In the genomic region with DNA sequence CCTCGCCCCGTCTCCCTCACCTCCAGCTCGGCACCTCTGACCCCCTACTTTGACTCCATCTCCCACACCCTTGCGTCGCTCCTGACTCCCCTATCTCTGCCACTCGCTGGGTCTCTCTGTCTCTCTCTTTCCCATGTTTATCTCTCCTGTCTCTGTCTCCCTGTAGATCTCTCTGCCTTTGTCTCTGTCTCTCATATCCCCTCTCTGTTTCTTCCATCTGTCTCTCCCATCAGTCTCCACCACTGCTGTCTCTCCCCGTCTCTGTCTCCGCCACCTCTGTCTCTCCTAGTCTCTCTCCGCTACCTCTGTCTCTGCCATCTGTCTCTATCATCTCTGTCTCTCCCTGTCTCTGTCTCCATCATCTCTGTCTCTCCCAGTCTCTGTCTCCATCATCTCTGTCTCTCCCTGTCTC, we compare ENCODE assay signal across 8 cellular contexts. TPM values are rescaled to one million over a fixed set of nuclear protein-coding genes. Genes with fewer than 3 reads are reported as not detected.
DNase-seq lines count a peak whose midpoint lies in the region; ATAC-seq and TF ChIP-seq lines count a peak whose summit lies in the region.

No MANE protein-coding gene starts in this region.

- H3K27ac Mint-ChIP-seq in naive thymus-derived CD8-positive, alpha-beta T cell, result peak overlapping the region in 8 of 10 donors; percentile 76 to 97 (median 90)

- intact Hi-C loops in colonic mucosa (cut with DNase I), result loop anchor here (5.0 kb wide), 1 partner anchor 96 kb away; no protein-coding TSS in a partner anchor

- no peaks in the 10 kb centered on the region for H3K36me3 ChIP-seq in colonic mucosa

- H3K9me3 Mint-ChIP-seq in naive thymus-derived CD8-positive, alpha-beta T cell, result no peaks in the 10 kb centered on the region

- peak overlapping the region; percentile 24 for H3K4me3 ChIP-seq in Jurkat, Clone E6-1 (ENCODE audit: low read length)
- peak overlapping the region; percentile 5 for H3K4me3 ChIP-seq in colonic mucosa

- H3K27me3 Mint-ChIP-seq in naive thymus-derived CD8-positive, alpha-beta T cell, result peaks cover 0 to 8% (median 0%) of the 10 kb centered on the region in 5 donors

- H3K4me1 ChIP-seq in colonic mucosa, result peaks cover 5% of the 10 kb centered on the region

- H3K4me1 Mint-ChIP-seq in naive thymus-derived CD8-positive, alpha-beta T cell, result peaks cover 12 to 44% (median 31%) of the 10 kb centered on the region in 4 donors

- ATAC-seq in naive thymus-derived CD8-positive, alpha-beta T cell, result peak; percentile 4 to 19

- H3K36me3 Mint-ChIP-seq in naive thymus-derived CD8-positive, alpha-beta T cell, result no peaks in the 10 kb centered on the region

- H3K4me3 Mint-ChIP-seq in naive thymus-derived CD8-positive, alpha-beta T cell, result peak overlapping the region in 9 of 10 donors; percentile 62 to 93 (median 81)

- peak overlapping the region; percentile 73; the same call in 1 of the 2 replicates for H3K27ac ChIP-seq in C4-2B
- no peak overlapping the region for H3K27ac ChIP-seq in colonic mucosa

- TF ChIP-seq CTCF in C4-2B (conservative IDR thresholded peaks at IDR 0.05) (no peak), colonic mucosa (IDR thresholded peaks at IDR 0.05) (no peak)

- H3K27me3 ChIP-seq in colonic mucosa, result peaks cover 19% of the 10 kb centered on the region

- H3K9ac ChIP-seq in colonic mucosa (ENCODE audit: low read depth in 2 of 2, low read length in 2 of 2), result peak overlapping the region in 1 of 2 donors; percentile 78

- H3K9me3 ChIP-seq in colonic mucosa, result no peaks in the 10 kb centered on the region

- POLR2A ChIA-PET in naive thymus-derived CD8-positive, alpha-beta T cell (lab: Charles Lee), result interaction anchor here (0.6 to 6.3 kb wide), 18 partner anchors 11 to 130 kb away, joined by 3 to 116 read pairs (median 10); a partner anchor contains a TSS

- no peak for DNase-seq in Jurkat, Clone E6-1 (ENCODE audit: low read depth, low spot score)
- DNase-seq in colonic mucosa, result no peak
- DNase-seq in naive thymus-derived CD8-positive, alpha-beta T cell, result peak in 1 of 10 donors; percentile 31
- DNase-seq in GF-D8 (lab: John Stamatoyannopoulos, UW), result no peak
- DNase-seq in NCI-H748 treated with DMSO at 0.1 percent for 48 hours (lab: John Stamatoyannopoulos, UW), result no peak
- no peak for DNase-seq in NCI-H1092 treated with DMSO at 0.1 percent for 48 hours (lab: John Stamatoyannopoulos, UW)
- no peak for DNase-seq in stimulated activated naive CD4-positive, alpha-beta T cell treated with Interleukin-2 at 50 U/mL for 16 hours (lab: John Stamatoyannopoulos, UW)

RNA-seq across cellular contexts. Expression of a gene that starts 12.4 kb away (rescaled TPM):
- 3.5 TPM for polyA plus RNA-seq in Jurkat, Clone E6-1 (2012; ENCODE audit: insufficient read depth, insufficient read length)
- total RNA-seq in colonic mucosa, result 10 to 100 TPM; 19.5 to 21.7 TPM
- 10 to 100 TPM; 37.0 to 37.4 TPM for total RNA-seq in naive thymus-derived CD8-positive, alpha-beta T cell
- polyA plus RNA-seq in naive thymus-derived CD8-positive, alpha-beta T cell, result 10 to 100 TPM in 1 of 3 donors, 1 to 10 TPM in 2; 7.2 to 13.0 (median 7.3) TPM

RNA-seq across cellular contexts. Expression of a gene that starts 13.0 kb away (rescaled TPM):
- polyA plus RNA-seq in Jurkat, Clone E6-1 (2012; ENCODE audit: insufficient read depth, insufficient read length), result 15.6 TPM
- 10 to 100 TPM; 27.2 to 37.3 TPM for total RNA-seq in colonic mucosa
- total RNA-seq in naive thymus-derived CD8-positive, alpha-beta T cell, result 10 to 100 TPM; 53.0 to 53.1 TPM
- polyA plus RNA-seq in naive thymus-derived CD8-positive, alpha-beta T cell, result 10 to 100 TPM in 1 of 3 donors, 1 to 10 TPM in 2; 5.0 to 10.8 (median 7.1) TPM

RNA-seq across cellular contexts. Expression of a gene that starts 31.3 kb away (rescaled TPM):
- 7.2 TPM for polyA plus RNA-seq in Jurkat, Clone E6-1 (2012; ENCODE audit: insufficient read depth, insufficient read length)
- 10 to 100 TPM; 12.8 to 19.6 TPM for total RNA-seq in colonic mucosa
- total RNA-seq in naive thymus-derived CD8-positive, alpha-beta T cell, result 10 to 100 TPM; 17.6 to 19.7 TPM
- 1 to 10 TPM; 2.4 to 5.3 (median 3.4) TPM for polyA plus RNA-seq in naive thymus-derived CD8-positive, alpha-beta T cell
